ENCODE assay signal across 1 cellular context in genomic region chrX:74195120-74195519, GRCh38.
TF ChIP-seq lines count a peak whose summit lies in the region.

No MANE protein-coding gene starts in this region.

TF ChIP-seq in HepG2, 621 proteins besides CTCF, POLR2A, EP300 and RAD21 (continued from another document):
- TF ChIP-seq USF2 (IDR thresholded peaks at IDR 0.05; ENCODE audit: low read depth, low read length) = no peak
- TF ChIP-seq USF2 (CRISPR knock-in tag; IDR thresholded peaks at IDR 0.05; ENCODE audit: borderline replicate concordance) = no peak
- TF ChIP-seq ZNF768 (CRISPR knock-in tag; IDR thresholded peaks at IDR 0.05) = no peak
- TF ChIP-seq SSRP1 (CRISPR knock-in tag; IDR thresholded peaks at IDR 0.05) = no peak
- no peak for TF ChIP-seq RFX5 (IDR thresholded peaks at IDR 0.05; ENCODE audit: low read depth, low read length)
- no peak for TF ChIP-seq SP2 (CRISPR knock-in tag; IDR thresholded peaks at IDR 0.05)
- no peak for TF ChIP-seq ZNF543 (CRISPR knock-in tag; IDR thresholded peaks at IDR 0.05)
